11 cellular contexts compared by ENCODE assay signal in the genomic region with DNA sequence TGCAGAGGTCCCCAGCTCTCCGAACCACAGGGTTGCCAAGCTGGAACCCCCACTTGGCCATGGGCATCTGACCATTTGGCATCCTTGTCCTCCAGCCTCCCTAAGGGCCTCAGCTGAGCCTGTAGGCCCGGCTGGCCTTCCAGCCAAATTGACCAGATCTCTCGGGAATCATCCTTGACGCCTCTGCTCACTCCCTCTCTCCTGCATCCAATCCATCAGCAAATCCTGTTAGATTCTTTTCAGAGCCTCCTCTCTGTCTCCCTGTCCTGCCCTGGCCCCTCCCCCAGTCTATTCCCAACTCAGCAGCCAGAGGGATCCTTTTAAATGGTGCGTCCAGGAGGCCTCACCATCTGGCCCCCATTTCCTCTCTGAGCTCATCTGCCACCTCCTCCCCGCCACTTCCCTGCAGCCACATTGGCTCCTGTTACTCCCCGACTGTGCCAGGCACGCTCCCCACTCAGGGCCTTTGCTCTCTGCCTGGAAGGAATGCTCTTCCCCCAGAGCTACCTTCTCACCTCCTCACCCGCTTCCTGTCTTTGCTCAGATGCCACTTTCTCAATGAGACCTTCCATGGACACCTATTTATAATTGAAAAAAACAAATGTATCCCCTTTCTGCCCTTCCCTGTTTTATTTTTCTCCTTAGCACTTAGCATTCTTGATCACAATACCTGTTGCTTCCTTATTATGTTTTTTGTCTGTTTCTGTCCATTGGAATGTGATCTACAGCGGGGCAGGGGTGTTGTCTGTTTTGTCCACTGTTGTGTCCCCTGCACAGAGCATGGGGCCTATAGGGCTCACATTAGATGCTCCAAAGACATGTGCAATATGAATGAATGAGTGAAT.
A peak's percentile ranks its signal among the peaks of the same experiment; 100 is the strongest.
DNase-seq lines count a peak whose midpoint lies in the region; ATAC-seq, FAIRE-seq and TF ChIP-seq lines count a peak whose summit lies in the region.
"Had no signal": no experiment of that assay in that cellular context is flagged by ENCODE, and none has a peak within 500 bp of the region (broad histone marks: within the 10 kb centered on the region; RNA-seq: fewer than 3 reads in every experiment).

No MANE protein-coding gene starts in this region.

- no peaks in the 10 kb centered on the region for H3K27me3 ChIP-seq in WERI-Rb-1 (ENCODE audit: insufficient read depth, low read depth, severe bottlenecking)

- no peaks in the 10 kb centered on the region for H3K36me3 ChIP-seq in WERI-Rb-1
- H3K36me3 ChIP-seq in kidney (ENCODE audit: control insufficient read depth in 1 of 2, insufficient read depth in 2 of 2, low read length in 2 of 2) = no peaks in the 10 kb centered on the region

- no peak overlapping the region for H3K9ac ChIP-seq in kidney (ENCODE audit: low read length in 2 of 2)

- H3K27ac Mint-ChIP-seq in neural crest cell (ENCODE audit: unreplicated experiment) = peak overlapping the region; percentile 32
- no peak overlapping the region for H3K27ac Mint-ChIP-seq in activated T-helper 2 cell treated with anti-CD3 and anti-CD28 coated beads, Interferon-gamma antibody, Interleukin-2, Interleukin-4, amounts not matched to agents 10 μg/mL and 5 μg/mL and 100 μg/mL, durations not matched to agents 14 hours and 24 hours and 36 hours
- H3K27ac Mint-ChIP-seq: B cell had no signal

- no peaks in the 10 kb centered on the region for H3K9me3 Mint-ChIP-seq in neural crest cell
- H3K9me3 Mint-ChIP-seq in activated T-helper 2 cell treated with anti-CD3 and anti-CD28 coated beads, Interferon-gamma antibody, Interleukin-2, Interleukin-4, amounts not matched to agents 10 μg/mL and 5 μg/mL and 100 μg/mL, durations not matched to agents 14 hours and 24 hours and 36 hours = no peaks in the 10 kb centered on the region

- DNase-seq in NCI-H2107 treated with DMSO at 0.1 percent for 48 hours (lab: John Stamatoyannopoulos, UW; ENCODE audit: unreplicated experiment) (peak; percentile 21), NCI-H2107 (lab: John Stamatoyannopoulos, UW) (no peak), KBM-7 (peak; percentile 45), WERI-Rb-1 (peak; percentile 98), neural crest cell (ENCODE audit: low read depth, low spot score) (no peak), kidney (no peak)
- DNase-seq in activated T-helper 2 cell treated with anti-CD3 and anti-CD28 coated beads, Interferon-gamma antibody, Interleukin-2, Interleukin-4, amounts not matched to agents 10 μg/mL and 5 μg/mL and 100 μg/mL, durations not matched to agents 14 hours and 24 hours and 36 hours (ENCODE audit: low spot score) = no peak
- DNase-seq: NCI-H187 treated with DMSO at 0.1 percent for 48 hours had no signal

- peaks cover 4% of the 10 kb centered on the region for H3K9me3 ChIP-seq in WERI-Rb-1 (ENCODE audit: severe bottlenecking)
- H3K9me3 ChIP-seq in kidney (ENCODE audit: control insufficient read depth in 1 of 2, low read length in 2 of 2) = no peaks in the 10 kb centered on the region

- H3K4me1 Mint-ChIP-seq in neural crest cell = peaks cover 10% of the 10 kb centered on the region
- H3K4me1 Mint-ChIP-seq in activated T-helper 2 cell treated with anti-CD3 and anti-CD28 coated beads, Interferon-gamma antibody, Interleukin-2, Interleukin-4, amounts not matched to agents 10 μg/mL and 5 μg/mL and 100 μg/mL, durations not matched to agents 14 hours and 24 hours and 36 hours (ENCODE audit: low read depth) = no peaks in the 10 kb centered on the region

- TF ChIP-seq CTCF in WERI-Rb-1 (IDR thresholded peaks at IDR 0.05; ENCODE audit: low read depth, low read length) (peak; percentile 4; the same call in 1 of the 2 replicates), neural crest cell (conservative IDR thresholded peaks at IDR 0.05) (no peak), kidney (IDR thresholded peaks at IDR 0.05; ENCODE audit: borderline replicate concordance, extremely low read depth, insufficient read depth) (no peak)

- in situ Hi-C loops in KBM-7 (cut with MboI; ENCODE audit: low pct_unique_long_range_greater_than_20kb, low sequenced_read_pairs) = no loop called here

- H3K4me1 ChIP-seq in kidney (ENCODE audit: control insufficient read depth in 1 of 2, insufficient read depth in 1 of 2, low read depth in 1 of 2, low read length in 2 of 2) = no peaks in the 10 kb centered on the region

- peaks cover 2% of the 10 kb centered on the region for H3K27me3 Mint-ChIP-seq in neural crest cell (ENCODE audit: low read depth)
- H3K27me3 Mint-ChIP-seq in activated T-helper 2 cell treated with anti-CD3 and anti-CD28 coated beads, Interferon-gamma antibody, Interleukin-2, Interleukin-4, amounts not matched to agents 10 μg/mL and 5 μg/mL and 100 μg/mL, durations not matched to agents 14 hours and 24 hours and 36 hours (ENCODE audit: low read depth) = no peaks in the 10 kb centered on the region

- no peak overlapping the region for H3K4me3 ChIP-seq in WERI-Rb-1 (ENCODE audit: low read depth, low read length)
- H3K4me3 ChIP-seq in kidney (ENCODE audit: low read length in 2 of 2) = no peak overlapping the region

- ATAC-seq in GM19463 (IDR thresholded peaks at IDR 0.05; ENCODE audit: unreplicated experiment) = no peak

- H3K4me3 Mint-ChIP-seq in neural crest cell = no peak overlapping the region
- no peak overlapping the region for H3K4me3 Mint-ChIP-seq in activated T-helper 2 cell treated with anti-CD3 and anti-CD28 coated beads, Interferon-gamma antibody, Interleukin-2, Interleukin-4, amounts not matched to agents 10 μg/mL and 5 μg/mL and 100 μg/mL, durations not matched to agents 14 hours and 24 hours and 36 hours (ENCODE audit: low read depth)
- H3K4me3 Mint-ChIP-seq: B cell had no signal

- intact Hi-C loops in activated T-helper 2 cell treated with anti-CD3 and anti-CD28 coated beads, Interferon-gamma antibody, Interleukin-2, Interleukin-4, amounts not matched to agents 10 μg/mL and 5 μg/mL and 100 μg/mL, durations not matched to agents 14 hours and 24 hours and 36 hours (cut with micrococcal nuclease) = no loop called here
- intact Hi-C loops in kidney (cut with DNase I) = no loop called here

- no peaks in the 10 kb centered on the region for H3K36me3 Mint-ChIP-seq in neural crest cell (ENCODE audit: low read depth)
- H3K36me3 Mint-ChIP-seq in activated T-helper 2 cell treated with anti-CD3 and anti-CD28 coated beads, Interferon-gamma antibody, Interleukin-2, Interleukin-4, amounts not matched to agents 10 μg/mL and 5 μg/mL and 100 μg/mL, durations not matched to agents 14 hours and 24 hours and 36 hours (ENCODE audit: low read depth) = no peaks in the 10 kb centered on the region

- FAIRE-seq in kidney (lab: Jason Lieb, UNC) = no peak
- FAIRE-seq: endothelial cell of umbilical vein had no signal

- H3K27ac ChIP-seq in WERI-Rb-1 = peak overlapping the region; percentile 77
- H3K27ac ChIP-seq in kidney (ENCODE audit: low read depth in 2 of 2, low read length in 2 of 2) = no peak overlapping the region

Comparison
In these comparisons a context has a peak if more than half of its experiments do, and no peak if none do; other contexts are left out.
1. DNase-seq: peak in NCI-H2107 treated with DMSO at 0.1 percent for 48 hours (single experiment), KBM-7 (single experiment) and WERI-Rb-1 (single experiment); none in NCI-H2107 (single experiment), neural crest cell (single experiment), activated T-helper 2 cell treated with anti-CD3 and anti-CD28 coated beads, Interferon-gamma antibody, Interleukin-2, Interleukin-4, amounts not matched to agents 10 μg/mL and 5 μg/mL and 100 μg/mL, durations not matched to agents 14 hours and 24 hours and 36 hours (single experiment) and kidney (single experiment).